In genomic region chr16:89200124-89200849, GRCh38 we compare ENCODE assay signal across 9 cellular contexts. TPM values are rescaled to one million over a fixed set of nuclear protein-coding genes. Genes with fewer than 3 reads are reported as not detected.
DNase-seq lines count a peak whose midpoint lies in the region; ATAC-seq and TF ChIP-seq lines count a peak whose summit lies in the region.
"Had no signal": no experiment of that assay in that cellular context is flagged by ENCODE, and none has a peak within 500 bp of the region (broad histone marks: within the 10 kb centered on the region; RNA-seq: fewer than 3 reads in every experiment).

Gene SLC22A31 (minus strand): TSS chr16:89200537. CDS start chr16:89200501, 36 bp downstream.

- peaks cover 68% of the 10 kb centered on the region for H3K27me3 Mint-ChIP-seq in stimulated activated naive CD8-positive, alpha-beta T cell treated with anti-CD3 and anti-CD28 coated beads, Interleukin-15, amount 100 ng/mL, for 72 hours
- H3K27me3 Mint-ChIP-seq in activated naive CD8-positive, alpha-beta T cell: peaks cover 18% of the 10 kb centered on the region

- H3K27ac ChIP-seq in lung (ENCODE audit: low read depth in 1 of 2, low read length in 1 of 2): peak within 1 kb of the TSS in 1 of 2 donors; percentile 85

- peak within 1 kb of the TSS; percentile 55 to 62 for H3K4me3 Mint-ChIP-seq in stimulated activated naive CD8-positive, alpha-beta T cell treated with anti-CD3 and anti-CD28 coated beads, Interleukin-15, amount 100 ng/mL, for 72 hours
- peak within 1 kb of the TSS; percentile 63 for H3K4me3 Mint-ChIP-seq in activated naive CD8-positive, alpha-beta T cell

- H3K9me3 Mint-ChIP-seq in stimulated activated naive CD8-positive, alpha-beta T cell treated with anti-CD3 and anti-CD28 coated beads, Interleukin-15, amount 100 ng/mL, for 72 hours: no peaks in the 10 kb centered on the region
- H3K9me3 Mint-ChIP-seq in activated naive CD8-positive, alpha-beta T cell (ENCODE audit: low read depth): no peaks in the 10 kb centered on the region

- H3K36me3 Mint-ChIP-seq in activated naive CD8-positive, alpha-beta T cell: no peaks in the 10 kb centered on the region

- peaks cover 6% of the 10 kb centered on the region for H3K27me3 ChIP-seq in lung (ENCODE audit: control insufficient read depth, insufficient read depth)

- TF ChIP-seq CTCF in lung (IDR thresholded peaks at IDR 0.05; ENCODE audit: control extremely low read depth, extremely low read depth): no peak

- no peak within 1 kb of the TSS for H3K27ac Mint-ChIP-seq in stimulated activated naive CD8-positive, alpha-beta T cell treated with anti-CD3 and anti-CD28 coated beads, Interleukin-15, amount 100 ng/mL, for 72 hours
- H3K27ac Mint-ChIP-seq in activated naive CD8-positive, alpha-beta T cell: no peak within 1 kb of the TSS

- peak within 1 kb of the TSS; percentile 55 for H3K4me3 ChIP-seq in lung

- peaks cover 0 to 2% of the 10 kb centered on the region in 2 donors for H3K9me3 ChIP-seq in lung (ENCODE audit: control insufficient read depth in 2 of 2, insufficient read depth in 1 of 2, low read length in 1 of 2)

- peak; percentile 15 for ATAC-seq in stimulated activated naive CD8-positive, alpha-beta T cell treated with anti-CD3 and anti-CD28 coated beads, Interleukin-15, amount 100 ng/mL, for 72 hours
- no peak for ATAC-seq in stimulated activated naive CD8-positive, alpha-beta T cell treated with anti-CD3 and anti-CD28 coated beads, Interleukin-15, Interleukin-2, amounts not matched to agents 100 U/mL and 50 U/mL, for 24 hours
- ATAC-seq in lung (ENCODE audit: insufficient read depth, low FRiP score): peak; percentile 48

- H3K4me1 ChIP-seq in lung (ENCODE audit: control insufficient read depth in 2 of 2, insufficient read depth in 2 of 2, low read length in 2 of 2): peaks cover 0 to 6% of the 10 kb centered on the region in 2 donors

- H3K4me1 Mint-ChIP-seq in stimulated activated naive CD8-positive, alpha-beta T cell treated with anti-CD3 and anti-CD28 coated beads, Interleukin-15, amount 100 ng/mL, for 72 hours: peaks cover 12% of the 10 kb centered on the region
- H3K4me1 Mint-ChIP-seq in activated naive CD8-positive, alpha-beta T cell (ENCODE audit: low read depth): peaks cover 16% of the 10 kb centered on the region

- WGBS in lung, 2 donors: 17 to 27% methylated on average over 26 to 28 of the region's 28 CpGs

- peak in 1 of 2 donors; percentile 33 for DNase-seq in stimulated activated naive CD8-positive, alpha-beta T cell treated with anti-CD3 and anti-CD28 coated beads, Interleukin-15, amount 100 ng/mL, for 72 hours
- DNase-seq in stimulated activated naive CD8-positive, alpha-beta T cell treated with anti-CD3 and anti-CD28 coated beads, Interleukin-15, Interleukin-2, amounts not matched to agents 100 U/mL and 50 U/mL, for 24 hours: no peak
- DNase-seq in lung (ENCODE audit: low spot score) (peak; percentile 80), NCI-H1092 treated with DMSO at 0.1 percent for 48 hours (lab: John Stamatoyannopoulos, UW) (no peak), NCI-H510A (lab: John Stamatoyannopoulos, UW) (no peak), pons (ENCODE audit: low spot score) (no peak), GM03348 (ENCODE audit: low spot score) (no peak)
- DNase-seq: NCI-H446 had no signal

- peaks cover 0 to 1% of the 10 kb centered on the region in 2 donors for H3K36me3 ChIP-seq in lung (ENCODE audit: control insufficient read depth in 2 of 2, insufficient read depth in 2 of 2, low read length in 2 of 2)

RNA-seq across cellular contexts. Expression of gene SLC22A31, which starts in this region (rescaled TPM):
- total RNA-seq in lung: 100 to 1,000 TPM in 1 of 2 donors, 10 to 100 TPM in 1; 25.2 to 227 TPM
- polyA plus RNA-seq in lung: 100 to 1,000 TPM in 1 of 2 donors, 10 to 100 TPM in 1; 78.8 to 285 TPM
